8 cellular contexts compared by ENCODE assay signal in the genomic region with DNA sequence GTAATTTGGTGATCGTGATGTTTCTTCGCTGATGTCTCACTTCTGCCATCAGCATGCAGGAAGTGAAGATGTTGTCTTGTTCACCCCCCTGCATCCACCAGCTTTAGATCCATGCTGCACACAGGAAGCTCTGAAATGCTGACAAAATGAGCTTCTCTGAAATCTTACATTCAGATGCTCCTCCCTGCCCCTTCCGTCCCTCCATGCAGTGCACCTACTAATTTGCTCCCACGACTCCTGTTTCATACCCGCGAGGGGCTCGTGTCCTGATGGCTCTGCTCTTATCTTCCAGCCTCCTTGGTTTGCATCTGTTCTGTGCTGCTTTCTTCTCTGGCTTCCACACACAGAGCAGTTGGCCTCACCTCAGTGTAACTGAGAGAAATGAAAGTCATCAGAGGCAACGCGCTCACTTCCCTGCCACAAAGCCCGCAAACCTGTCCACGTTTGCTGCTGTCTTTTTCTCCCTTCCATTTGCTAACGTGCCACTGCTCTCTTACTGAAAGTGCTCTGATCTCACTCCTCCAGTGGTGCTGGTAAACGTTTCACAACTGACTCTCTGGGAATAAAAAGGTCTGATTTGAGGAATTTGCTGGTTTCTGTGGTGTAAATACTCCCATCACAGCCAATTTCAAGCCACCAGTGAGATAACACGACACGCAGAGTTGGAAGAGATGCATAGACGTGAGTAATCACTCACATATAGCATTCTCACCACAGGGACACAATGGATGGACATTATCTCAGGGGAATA. TPM values are rescaled to one million over a fixed set of nuclear protein-coding genes. Genes with fewer than 3 reads are reported as not detected.
DNase-seq lines count a peak whose midpoint lies in the region; ATAC-seq and TF ChIP-seq lines count a peak whose summit lies in the region.

No MANE protein-coding gene starts in this region.

- H3K4me1 ChIP-seq in ovary (ENCODE audit: insufficient read depth): no peaks in the 10 kb centered on the region

- no peaks in the 10 kb centered on the region for H3K9me3 ChIP-seq in ovary

- whole genome bisulfite sequencing in ovary, 3 donors: 14 to 26% (median 20%) methylated on average over 16 of the region's 16 CpGs

- H3K27ac ChIP-seq in brain microvascular endothelial cell (no peak overlapping the region), ovary (no peak overlapping the region)

- in situ Hi-C loops in brain microvascular endothelial cell (cut with HindIII; ENCODE audit: low pct_ligation_motif_present, low sequenced_read_pairs): no loop called here

- H3K4me3 ChIP-seq in brain microvascular endothelial cell (ENCODE audit: low read depth, low read length) (no peak overlapping the region), ovary (no peak overlapping the region)

- TF ChIP-seq CTCF in brain microvascular endothelial cell (IDR thresholded peaks at IDR 0.05; ENCODE audit: low read depth, low read length, missing control alignments) (no peak), ovary (IDR thresholded peaks at IDR 0.05) (no peak)

- peak; percentile 48 for TF ChIP-seq POLR2A in GM19099 (IDR thresholded peaks at IDR 0.05; ENCODE audit: extremely low read depth, insufficient read length, low read depth)
- TF ChIP-seq POLR2A in ovary (IDR thresholded peaks at IDR 0.05): no peak

- intact Hi-C loops in sciatic nerve (cut with DNase I): no loop called here
- intact Hi-C loops in ovary (cut with DNase I): no loop called here

- no peak for TF ChIP-seq EP300 in ovary (IDR thresholded peaks at IDR 0.05)

- DNase-seq in T-helper 1 cell: peak; percentile 21 to 91 (median 45)
- DNase-seq in brain microvascular endothelial cell: peak; percentile 29
- DNase-seq in sciatic nerve (ENCODE audit: low spot score): no peak
- DNase-seq in NCI-H2107 treated with DMSO at 0.1 percent for 48 hours (lab: John Stamatoyannopoulos, UW; ENCODE audit: unreplicated experiment): no peak
- DNase-seq in ovary: no peak
- DNase-seq in GM19238 (ENCODE audit: insufficient read length, low spot score): no peak

- ATAC-seq in sciatic nerve: peak; percentile 22
- no peak for ATAC-seq in SK-N-SH treated with all-trans-retinoic acid at 6 μM for 48 hours

- H3K36me3 ChIP-seq in brain microvascular endothelial cell (replicated peaks): no peaks in the 10 kb centered on the region
- H3K36me3 ChIP-seq in ovary: no peaks in the 10 kb centered on the region

- H3K27me3 ChIP-seq in brain microvascular endothelial cell (replicated peaks) (no peaks in the 10 kb centered on the region), ovary (no peaks in the 10 kb centered on the region)

TF ChIP-seq in SK-N-SH treated with all-trans-retinoic acid at 6 μM for 48 hours, 23 proteins besides CTCF, POLR2A, EP300 and RAD21:
- no peak for TF ChIP-seq GLIS3 (CRISPR knock-in tag; IDR thresholded peaks at IDR 0.05)
- no peak for TF ChIP-seq RARB (CRISPR knock-in tag; IDR thresholded peaks at IDR 0.05)
- TF ChIP-seq, protein P1, sequence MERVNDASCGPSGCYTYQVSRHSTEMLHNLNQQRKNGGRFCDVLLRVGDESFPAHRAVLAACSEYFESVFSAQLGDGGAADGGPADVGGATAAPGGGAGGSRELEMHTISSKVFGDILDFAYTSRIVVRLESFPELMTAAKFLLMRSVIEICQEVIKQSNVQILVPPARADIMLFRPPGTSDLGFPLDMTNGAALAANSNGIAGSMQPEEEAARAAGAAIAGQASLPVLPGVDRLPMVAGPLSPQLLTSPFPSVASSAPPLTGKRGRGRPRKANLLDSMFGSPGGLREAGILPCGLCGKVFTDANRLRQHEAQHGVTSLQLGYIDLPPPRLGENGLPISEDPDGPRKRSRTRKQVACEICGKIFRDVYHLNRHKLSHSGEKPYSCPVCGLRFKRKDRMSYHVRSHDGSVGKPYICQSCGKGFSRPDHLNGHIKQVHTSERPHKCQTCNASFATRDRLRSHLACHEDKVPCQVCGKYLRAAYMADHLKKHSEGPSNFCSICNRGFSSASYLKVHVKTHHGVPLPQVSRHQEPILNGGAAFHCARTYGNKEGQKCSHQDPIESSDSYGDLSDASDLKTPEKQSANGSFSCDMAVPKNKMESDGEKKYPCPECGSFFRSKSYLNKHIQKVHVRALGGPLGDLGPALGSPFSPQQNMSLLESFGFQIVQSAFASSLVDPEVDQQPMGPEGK (CRISPR knock-in tag; IDR thresholded peaks at IDR 0.05; ENCODE audit: borderline replicate concordance): no peak
- no peak for TF ChIP-seq PPARA (CRISPR knock-in tag; IDR thresholded peaks at IDR 0.05; ENCODE audit: borderline replicate concordance)
- TF ChIP-seq TCF4 (CRISPR knock-in tag; IDR thresholded peaks at IDR 0.05; ENCODE audit: borderline replicate concordance): no peak
- no peak for TF ChIP-seq ESRRG (CRISPR knock-in tag; IDR thresholded peaks at IDR 0.05)
- TF ChIP-seq BACH2 (CRISPR knock-in tag; IDR thresholded peaks at IDR 0.05; ENCODE audit: borderline replicate concordance): no peak
- TF ChIP-seq TSHZ2 (CRISPR knock-in tag; IDR thresholded peaks at IDR 0.05): no peak
- no peak for TF ChIP-seq SNAI2 (CRISPR knock-in tag; IDR thresholded peaks at IDR 0.05)
- TF ChIP-seq ZFP3 (CRISPR knock-in tag; IDR thresholded peaks at IDR 0.05): no peak
- no peak for TF ChIP-seq CSDC2 (CRISPR knock-in tag; IDR thresholded peaks at IDR 0.05)
- TF ChIP-seq ARNTL (CRISPR knock-in tag; IDR thresholded peaks at IDR 0.05; ENCODE audit: borderline replicate concordance, low read depth): no peak

RNA-seq across cellular contexts. Expression of gene MGAT4A, which starts 41.0 kb away (rescaled TPM):
- 46.0 TPM for total RNA-seq in sciatic nerve
- 10 to 100 TPM in 5 of 7 donors, 1 to 10 TPM in 2; 8.3 to 14.7 (median 13.6) TPM for total RNA-seq in ovary
- 1 to 10 TPM; 3.9 to 9.5 TPM for polyA plus RNA-seq in ovary

Comparison
In these comparisons a context has a peak if more than half of its experiments do, and no peak if none do; other contexts are left out.
1. DNase-seq: peak in T-helper 1 cell (5 of 5) and brain microvascular endothelial cell (single experiment); none in sciatic nerve (single experiment), NCI-H2107 treated with DMSO at 0.1 percent for 48 hours (single experiment), ovary (0 of 5) and GM19238 (single experiment).